ENCODE assay signal across 31 cellular contexts in genomic region chr2:45577426-45577825, GRCh38. TPM values are rescaled to one million over a fixed set of nuclear protein-coding genes. Genes with fewer than 3 reads are reported as not detected.
DNase-seq lines count a peak whose midpoint lies in the region; ATAC-seq, FAIRE-seq and TF ChIP-seq lines count a peak whose summit lies in the region.
"Had no signal": no experiment of that assay in that cellular context is flagged by ENCODE, and none has a peak within 500 bp of the region (broad histone marks: within the 10 kb centered on the region; RNA-seq: fewer than 3 reads in every experiment).

No MANE protein-coding gene starts in this region.

- H3K79me2 ChIP-seq in HepG2 (ENCODE audit: insufficient read depth, low read length), result no peaks in the 10 kb centered on the region

- ATAC-seq in HepG2 (no peak), right lobe of liver (no peak), HG02678 (IDR thresholded peaks at IDR 0.05; ENCODE audit: unreplicated experiment) (no peak)
- ATAC-seq: activated CD8-positive, alpha-beta T cell treated with anti-CD3 and anti-CD28 coated beads for 36 hours; GM12878; natural killer cell treated with Interleukin-12 subunit alpha and Interleukin-12 subunit beta and Interleukin-15 and Interleukin-18, amount 100 ng/mL, for 72 hours; right cardiac atrium had no signal

- no peak for TF ChIP-seq RAD21 in HepG2 (CRISPR knock-in tag; IDR thresholded peaks at IDR 0.05)

- H3K4me1 Mint-ChIP-seq in mesothelial cell of epicardium, result peaks cover 8% of the 10 kb centered on the region

- DNase-seq in HepG2 (ENCODE audit: low spot score) (no peak), right lobe of liver (no peak), cardiac fibroblast (ENCODE audit: low read depth in 2 of 2) (peak; percentile 30 to 68), mesothelial cell of epicardium (ENCODE audit: low spot score in 2 of 2, unreplicated experiment in 2 of 2) (no peak), T-helper 1 cell (no peak), substantia nigra (lab: John Stamatoyannopoulos, UW) (no peak), transverse colon (no peak)
- DNase-seq: 8988T; activated CD4-positive, alpha-beta T cell treated with anti-CD3 and anti-CD28 coated beads for 1 hour; activated CD8-positive, alpha-beta T cell treated with anti-CD3 and anti-CD28 coated beads for 36 hours; activated naive CD8-positive, alpha-beta T cell treated with anti-CD3 and anti-CD28 coated beads for 36 hours; DMS79; effector CD4-positive, alpha-beta T cell; foreskin melanocyte; left ventricle myocardium inferior; MM.1S; NCI-H1436; NCI-H2107; NK-92 treated with Interleukin-12 subunit alpha and Interleukin-12 subunit beta, amount 100 ng/mL, for 24 hours; PC-9; right cardiac atrium; SHP77; stomach; SW 1271 had no signal

- POLR2A ChIA-PET in HepG2 (lab: Yijun Ruan, JAX), result no interaction called here

- CTCF ChIA-PET in HepG2 (lab: Yijun Ruan, JAX; ENCODE audit: low intra/inter-chr PET ratio, low total read pairs), result no interaction called here

- BruUV-seq in HepG2 (replicated peaks; lab: Mats Ljungman, UMichigan), result no TSS peak

- H3K27ac ChIP-seq in HepG2 (ENCODE audit: extremely low read length, insufficient read depth, low read length) (no peak overlapping the region), right lobe of liver (no peak overlapping the region), substantia nigra (ENCODE audit: low read depth, low read length, poor library complexity, severe bottlenecking) (no peak overlapping the region), transverse colon (no peak overlapping the region)
- H3K27ac ChIP-seq: BLaER1, epithelial cell of prostate, left ventricle myocardium inferior, PC-9, stomach, tibial nerve had no signal

- in situ Hi-C loops in HepG2 (cut with HindIII; ENCODE audit: extremely low pct_ligation_motif_present, low pct_unique_long_range_greater_than_20kb) (no loop called here), transverse colon (cut with MboI; ENCODE audit: low pct_ligation_motif_present in 1 of 4, low pct_unique_long_range_greater_than_20kb in 1 of 4, low sequenced_read_pairs in 3 of 4) (loop anchor here in 1 of 4 donors (25.0 kb wide), 1 partner anchor 590 kb away; no protein-coding TSS in a partner anchor)

- H3K9me3 ChIP-seq in HepG2 (ENCODE audit: low read length), result no peaks in the 10 kb centered on the region
- no peaks in the 10 kb centered on the region for H3K9me3 ChIP-seq in right lobe of liver
- no peaks in the 10 kb centered on the region for H3K9me3 ChIP-seq in transverse colon
- H3K9me3 ChIP-seq: left ventricle myocardium inferior, stomach, tibial nerve had no signal

- H3K36me3 ChIP-seq in HepG2 (replicated peaks in 1 of 2; ENCODE audit: control insufficient read depth in 1 of 2, insufficient read depth in 2 of 2, low read length in 2 of 2) (peaks cover 2 to 35% of the 10 kb centered on the region in 2 experiments; a peak in 4 of 5 replicates), right lobe of liver (peaks cover 0 to 4% (median 3%) of the 10 kb centered on the region in 4 donors), transverse colon (peaks cover 0 to 22% (median 0%) of the 10 kb centered on the region in 4 donors)

- no peak overlapping the region for H3K9ac ChIP-seq in HepG2 (ENCODE audit: insufficient read depth, low read depth, low read length)
- H3K9ac ChIP-seq: BLaER1 had no signal

- H3K4me3 ChIP-seq in HepG2 (replicated peaks in 1 of 3; ENCODE audit: insufficient read depth in 1 of 3, low read depth in 2 of 3, low read length in 3 of 3), result no peak overlapping the region
- H3K4me3 ChIP-seq in right lobe of liver, result no peak overlapping the region
- no peak overlapping the region for H3K4me3 ChIP-seq in cardiac fibroblast (replicated peaks in 1 of 2; ENCODE audit: low read depth in 2 of 2, low read length in 2 of 2)
- H3K4me3 ChIP-seq in transverse colon, result no peak overlapping the region
- H3K4me3 ChIP-seq: BLaER1, GM12878, left ventricle myocardium inferior, PC-9, stomach, tibial nerve had no signal

- H3K36me3 Mint-ChIP-seq in mesothelial cell of epicardium, result peaks cover 19% of the 10 kb centered on the region

- H3K4me3 Mint-ChIP-seq in mesothelial cell of epicardium, result no peak overlapping the region
- H3K4me3 Mint-ChIP-seq: activated CD8-positive, alpha-beta T cell treated with anti-CD3 and anti-CD28 coated beads for 36 hours; activated naive CD8-positive, alpha-beta T cell treated with anti-CD3 and anti-CD28 coated beads for 36 hours; natural killer cell treated with Interleukin-12 subunit alpha and Interleukin-12 subunit beta and Interleukin-15 and Interleukin-18, amount 100 ng/mL, for 72 hours had no signal

- no peaks in the 10 kb centered on the region for H3K27me3 ChIP-seq in HepG2 (ENCODE audit: control insufficient read depth in 1 of 2, insufficient read depth in 2 of 2, low read length in 2 of 2)
- H3K27me3 ChIP-seq in right lobe of liver, result no peaks in the 10 kb centered on the region
- no peaks in the 10 kb centered on the region for H3K27me3 ChIP-seq in transverse colon
- H3K27me3 ChIP-seq: BLaER1, stomach, tibial nerve had no signal

- no peak for TF ChIP-seq EP300 in HepG2 (IDR thresholded peaks at IDR 0.05; ENCODE audit: low read depth in 2 of 2, low read length in 2 of 2)
- no peak for TF ChIP-seq EP300 in HepG2 (CRISPR knock-in tag; IDR thresholded peaks at IDR 0.05; ENCODE audit: borderline replicate concordance)
- TF ChIP-seq EP300 in transverse colon (IDR thresholded peaks at IDR 0.05; ENCODE audit: low read depth), result no peak

- intact Hi-C loops in HepG2 (cut with micrococcal nuclease; ENCODE audit: unreplicated experiment) (no loop called here), right lobe of liver (cut with DNase I) (no loop called here), transverse colon (cut with DNase I; ENCODE audit: low total_unique reads) (no loop called here)

- no peak for TF ChIP-seq CTCF in HepG2 (CRISPR knock-in tag; IDR thresholded peaks at IDR 0.05)
- TF ChIP-seq CTCF in right lobe of liver (IDR thresholded peaks at IDR 0.05), result no peak
- no peak for TF ChIP-seq CTCF in cardiac fibroblast (IDR thresholded peaks at IDR 0.05; ENCODE audit: low read depth, low read length)
- no peak for TF ChIP-seq CTCF in mesothelial cell of epicardium (IDR thresholded peaks at IDR 0.05; ENCODE audit: unreplicated experiment)
- TF ChIP-seq CTCF in transverse colon (IDR thresholded peaks at IDR 0.05), result no peak

- no peak overlapping the region for H2AFZ ChIP-seq in HepG2 (ENCODE audit: low read length)
- H2AFZ ChIP-seq: PC-9 had no signal

- 97% methylated on average over 4 of the region's 4 CpGs for WGBS in HepG2 (ENCODE audit: low lambda C conversion rate)
- 84% methylated on average over 4 of the region's 4 CpGs for WGBS in right lobe of liver (ENCODE audit: insufficient coverage, low coverage, low lambda C conversion rate, missing lambda C conversion rate)
- 77 to 80% methylated on average over 4 of the region's 4 CpGs for WGBS in transverse colon (ENCODE audit: low coverage in 1 of 2), 2 donors

- H3K9me3 Mint-ChIP-seq in mesothelial cell of epicardium, result no peaks in the 10 kb centered on the region
- H3K9me3 Mint-ChIP-seq: activated CD8-positive, alpha-beta T cell treated with anti-CD3 and anti-CD28 coated beads for 36 hours; activated naive CD8-positive, alpha-beta T cell treated with anti-CD3 and anti-CD28 coated beads for 36 hours; natural killer cell treated with Interleukin-12 subunit alpha and Interleukin-12 subunit beta and Interleukin-15 and Interleukin-18, amount 100 ng/mL, for 72 hours had no signal

- H3K4me1 ChIP-seq in HepG2 (ENCODE audit: insufficient read depth, low read length) (no peaks in the 10 kb centered on the region), right lobe of liver (no peaks in the 10 kb centered on the region), transverse colon (no peaks in the 10 kb centered on the region)
- H3K4me1 ChIP-seq: left ventricle myocardium inferior, stomach, tibial nerve had no signal

- H3K27me3 Mint-ChIP-seq in mesothelial cell of epicardium (ENCODE audit: low read depth), result no peaks in the 10 kb centered on the region
- H3K27me3 Mint-ChIP-seq: activated CD8-positive, alpha-beta T cell treated with anti-CD3 and anti-CD28 coated beads for 36 hours; activated naive CD8-positive, alpha-beta T cell treated with anti-CD3 and anti-CD28 coated beads for 36 hours; natural killer cell treated with Interleukin-12 subunit alpha and Interleukin-12 subunit beta and Interleukin-15 and Interleukin-18, amount 100 ng/mL, for 72 hours had no signal

- H3K4me2 ChIP-seq in HepG2 (ENCODE audit: low read depth, low read length), result no peak overlapping the region
- H3K4me2 ChIP-seq: BLaER1, PC-9 had no signal

- H4K20me1 ChIP-seq in HepG2 (ENCODE audit: insufficient read depth, low read length), result no peaks in the 10 kb centered on the region
- H4K20me1 ChIP-seq: BLaER1 had no signal

- TF ChIP-seq POLR2A in HepG2 (IDR thresholded peaks at IDR 0.05; ENCODE audit: insufficient read depth in 1 of 2, low read depth in 2 of 2, low read length in 2 of 2) (no peak), right lobe of liver (IDR thresholded peaks at IDR 0.05) (no peak), transverse colon (IDR thresholded peaks at IDR 0.05) (no peak)

- H3K27ac Mint-ChIP-seq in mesothelial cell of epicardium, result peak overlapping the region; percentile 27
- H3K27ac Mint-ChIP-seq: activated CD8-positive, alpha-beta T cell treated with anti-CD3 and anti-CD28 coated beads for 36 hours; activated naive CD8-positive, alpha-beta T cell treated with anti-CD3 and anti-CD28 coated beads for 36 hours had no signal

- peak; percentile 44 for FAIRE-seq in HepG2 (lab: Jason Lieb, UNC)
- FAIRE-seq: GM12878, TTC549 had no signal

RNA-seq across cellular contexts. Expression of gene SRBD1, which starts 33.6 kb away (rescaled TPM):
- total RNA-seq in HepG2 (2016; rRNA removed; fragmentation: Illumina TruSeq; extraction: Trizol) (23.9 and 32.8 TPM in 2 replicates), right lobe of liver (10 to 100 TPM in 2 of 6 experiments, 1 to 10 TPM in 4; 7.4 to 14.1 (median 9.4) TPM), mesothelial cell of epicardium (16.2 to 22.6 TPM (median 19.3 TPM) in 3 replicates), transverse colon (10 to 100 TPM; 13.5 to 36.2 (median 26.8) TPM)
- 158 and 179 TPM in 2 replicates for total RNA-seq in HepG2 (2016; cell fraction: cytosol; rRNA removed; fragmentation: Illumina TruSeq; extraction: Trizol; ENCODE audit: low read depth)
- 23.3 and 31.4 TPM in 2 replicates for total RNA-seq in HepG2 (2016; cell fraction: insoluble cytoplasmic fraction; rRNA removed; fragmentation: Illumina TruSeq; extraction: Trizol)
- 33.1 and 41.7 TPM in 2 replicates for total RNA-seq in HepG2 (2016; cell fraction: membrane; rRNA removed; fragmentation: Illumina TruSeq; extraction: Trizol)
- total RNA-seq in HepG2 (2016; cell fraction: nucleus; rRNA removed; fragmentation: Illumina TruSeq; extraction: Trizol), result 28.9 and 30.3 TPM in 2 replicates
- 2.4 and 3.2 TPM in 2 replicates for polyA plus RNA-seq in HepG2 (2011; rRNA removed)
- polyA plus RNA-seq in HepG2 (2011; cell fraction: cytosol; rRNA removed), result 1.2 and 2.1 TPM in 2 replicates
- 2.0 and 2.2 TPM in 2 replicates for polyA plus RNA-seq in HepG2 (2011; cell fraction: nucleus; rRNA removed)
- polyA plus RNA-seq in HepG2 (2012), result 4.9 and 9.3 TPM in 2 replicates
- polyA plus RNA-seq in HepG2 (2016; cell fraction: cytosol; fragmentation: Illumina TruSeq; extraction: Trizol; ENCODE audit: low read depth), result 0.74 and 0.81 TPM in 2 replicates
- 21.2 and 22.7 TPM in 2 replicates for polyA plus RNA-seq in HepG2 (2016; cell fraction: insoluble cytoplasmic fraction; fragmentation: Illumina TruSeq; extraction: Trizol; ENCODE audit: low read depth)
- polyA plus RNA-seq in HepG2 (2016; cell fraction: membrane; fragmentation: Illumina TruSeq; extraction: Trizol; ENCODE audit: low read depth), result 2.0 and 2.8 TPM in 2 replicates
- polyA plus RNA-seq in HepG2 (2016; cell fraction: nucleus; fragmentation: Illumina TruSeq; extraction: Trizol; ENCODE audit: insufficient read depth, low read depth), result 10.9 and 12.6 TPM in 2 replicates
- polyA minus RNA-seq in HepG2 (2011; rRNA and poly(A)+ RNA removed; ENCODE audit: low replicate concordance), result 12.6 and 17.5 TPM in 2 replicates
- polyA minus RNA-seq in HepG2 (2011; cell fraction: cytosol; rRNA and poly(A)+ RNA removed), result 15.2 and 15.9 TPM in 2 replicates
- 34.7 and 40.3 TPM in 2 replicates for polyA minus RNA-seq in HepG2 (2011; cell fraction: nucleus; rRNA and poly(A)+ RNA removed)

Comparison
In these comparisons a context has a peak if more than half of its experiments do, and no peak if none do; other contexts are left out.
1. DNase-seq: peak in cardiac fibroblast (2 of 2); none in HepG2 (single experiment), right lobe of liver (0 of 3), mesothelial cell of epicardium (0 of 2), T-helper 1 cell (0 of 5), substantia nigra (0 of 49) and transverse colon (single experiment).